In genomic region chr22:23954991-23955305, GRCh38 we compare ENCODE assay signal across 25 cellular contexts. TPM values are rescaled to one million over a fixed set of nuclear protein-coding genes. Genes with fewer than 3 reads are reported as not detected.
"Had no signal": no experiment of that assay in that cellular context is flagged by ENCODE, and none has a peak within 500 bp of the region (broad histone marks: within the 10 kb centered on the region; RNA-seq: fewer than 3 reads in every experiment).

No MANE protein-coding gene starts in this region.

RNA-seq across cellular contexts. Expression of gene GSTT2B, which starts 6.0 kb away (rescaled TPM):
- total RNA-seq: mononuclear cell, natural killer cell, osteocyte, smooth muscle cell, vagina had no signal
- polyA plus RNA-seq: immature natural killer cell had no signal

RNA-seq across cellular contexts. Expression of gene DDTL, which starts 11.7 kb away (rescaled TPM):
- total RNA-seq: hepatocyte, mesothelial cell of epicardium, osteocyte, progenitor cell of endocrine pancreas, smooth muscle cell, vagina had no signal

RNA-seq across cellular contexts. Expression of gene GSTT2, which starts 25.0 kb away (rescaled TPM):
- total RNA-seq: hepatocyte, mononuclear cell, natural killer cell, osteocyte, skeletal muscle tissue, stomach, urinary bladder, vagina had no signal
- polyA plus RNA-seq: hepatocyte, immature natural killer cell had no signal

RNA-seq across cellular contexts. Expression of gene GSTT4, which starts 50.3 kb away (rescaled TPM):
- total RNA-seq: heart right ventricle, hepatocyte, kidney, left colon, left ventricle myocardium inferior, lower leg skin, lung, mesothelial cell of epicardium, mononuclear cell, natural killer cell, osteocyte, progenitor cell of endocrine pancreas, pulmonary artery endothelial cell, renal cortical epithelial cell, right atrium auricular region, right lobe of liver, skeletal muscle tissue, smooth muscle cell, stomach, thyroid gland, transverse colon, upper lobe of left lung, urinary bladder, vagina had no signal
- polyA plus RNA-seq: heart right ventricle, hepatocyte, immature natural killer cell, lung, smooth muscle cell, stomach, urinary bladder had no signal
